Comparison of ENCODE assay signal across 25 cellular contexts in genomic region chr1:176536588-176536987, GRCh38.
"Had no signal": no experiment of that assay in that cellular context is flagged by ENCODE, and none has a peak within 500 bp of the region (broad histone marks: within the 10 kb centered on the region; RNA-seq: fewer than 3 reads in every experiment).

No MANE protein-coding gene starts in this region.

- DNase-seq: stimulated activated CD4-positive, alpha-beta T cell treated with anti-CD3 and anti-CD28 coated beads, Interleukin-2, amount 100 ng/mL, for 48 hours; stimulated activated CD4-positive, alpha-beta T cell treated with anti-CD3 and anti-CD28 coated beads, Interleukin-4, amount 100 ng/mL, for 1 hour; stimulated activated CD4-positive, alpha-beta T cell treated with anti-CD3 and anti-CD28 coated beads, Interleukin-4, amount 100 ng/mL, for 24 hours; stimulated activated CD4-positive, alpha-beta T cell treated with anti-CD3 and anti-CD28 coated beads, Interleukin-4, amount 100 ng/mL, for 4 hours; stimulated activated CD8-positive, alpha-beta memory T cell treated with anti-CD3 and anti-CD28 coated beads, Interleukin-4, amount 100 ng/mL, for 48 hours; stimulated activated naive B cell treated with anti-CD40 and anti-IgM and Interleukin-4, amounts not matched to agents 10 μg/mL and 1 μg/mL and 100 μg/mL, for 72 hours; stimulated activated naive CD4-positive, alpha-beta T cell; stimulated activated naive CD4-positive, alpha-beta T cell treated with Interleukin-2 at 50 U/mL for 16 hours; stimulated activated naive CD8-positive, alpha-beta T cell treated with anti-CD3 and anti-CD28 coated beads, Interleukin-15, amount 100 ng/mL, for 72 hours; stimulated activated naive CD8-positive, alpha-beta T cell treated with anti-CD3 and anti-CD28 coated beads, Interleukin-15, Interleukin-2, amounts not matched to agents 100 U/mL and 50 U/mL, for 24 hours; stomach; substantia nigra; testis; thyroid gland; tibial artery; transverse colon; upper lobe of left lung; upper lobe of right lung; uterus had no signal

- H3K27me3 ChIP-seq: stomach, suprapubic skin, testis, thyroid gland, tibial artery, tibial nerve, transverse colon, upper lobe of left lung, upper lobe of right lung, uterus, vagina had no signal

- H3K4me1 ChIP-seq: stomach, suprapubic skin, testis, thyroid gland, tibial artery, tibial nerve, transverse colon, upper lobe of left lung, upper lobe of right lung, uterus, vagina had no signal

- H3K4me3 ChIP-seq: stomach, suprapubic skin, testis, thoracic aorta, thyroid gland, tibial artery, tibial nerve, transverse colon, upper lobe of left lung, upper lobe of right lung, uterus, vagina had no signal

- FAIRE-seq: urothelium cell line had no signal

- H3K36me3 ChIP-seq: stomach, suprapubic skin, thoracic aorta, thyroid gland, tibial artery, tibial nerve, transverse colon, upper lobe of left lung, upper lobe of right lung, uterus, vagina had no signal

- ATAC-seq: stimulated activated effector memory CD8-positive, alpha-beta T cell treated with anti-CD3 and anti-CD28 coated beads, Interleukin-12 subunit alpha, Interleukin-12 subunit beta, amount 100 ng/mL, for 72 hours; stimulated activated naive B cell treated with anti-CD40 and anti-IgM and Interleukin-4, amounts not matched to agents 10 μg/mL and 1 μg/mL and 100 μg/mL, for 72 hours; stimulated activated naive CD8-positive, alpha-beta T cell treated with anti-CD3 and anti-CD28 coated beads, Interleukin-15, amount 100 ng/mL, for 72 hours; stimulated activated naive CD8-positive, alpha-beta T cell treated with anti-CD3 and anti-CD28 coated beads, Interleukin-15, Interleukin-2, amounts not matched to agents 100 U/mL and 50 U/mL, for 24 hours; upper lobe of right lung had no signal

- H3K9me3 ChIP-seq: suprapubic skin, testis, thoracic aorta, thyroid gland, tibial artery, transverse colon, upper lobe of left lung, upper lobe of right lung, uterus, vagina had no signal

- H3K27ac ChIP-seq: stomach, suprapubic skin, testis, thoracic aorta, thyroid gland, tibial artery, tibial nerve, transverse colon, upper lobe of left lung, upper lobe of right lung, uterus, vagina had no signal
